21 cellular contexts compared by ENCODE assay signal in the genomic region with DNA sequence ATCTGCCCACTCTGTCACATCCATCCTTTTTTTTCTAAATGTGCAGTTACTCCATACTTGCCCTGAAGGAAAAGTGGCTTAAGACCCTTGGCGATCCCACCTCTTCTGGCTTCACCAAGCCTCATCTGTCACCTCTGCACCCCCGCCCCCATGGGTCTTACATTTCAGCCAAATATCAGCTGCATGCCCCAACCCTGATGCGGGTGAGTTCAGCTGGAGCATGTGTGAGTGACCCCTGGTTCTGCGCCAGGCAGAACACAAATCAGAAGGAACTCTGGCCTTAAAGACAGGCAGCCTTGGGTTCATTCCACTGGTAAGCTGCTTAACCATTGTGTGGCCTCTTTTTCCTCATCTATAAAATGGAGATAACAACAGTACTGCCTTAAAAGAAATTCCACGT.
"Had no signal": no experiment of that assay in that cellular context is flagged by ENCODE, and none has a peak within 500 bp of the region (broad histone marks: within the 10 kb centered on the region; RNA-seq: fewer than 3 reads in every experiment).

No MANE protein-coding gene starts in this region.

- H3K9me3 ChIP-seq: colonic mucosa, esophagus squamous epithelium, gastrocnemius medialis, heart right ventricle, left lung, lower lobe of right lung, mucosa of descending colon had no signal

- H3K27me3 ChIP-seq: colonic mucosa, esophagus squamous epithelium, gastrocnemius medialis, heart right ventricle, left lung had no signal

- H3K36me3 ChIP-seq: colonic mucosa, esophagus squamous epithelium, gastrocnemius medialis, heart right ventricle, left lung, lower lobe of right lung had no signal

- H3K4me3 Mint-ChIP-seq: dendritic cell treated with granulocyte-macrophage colony-stimulating factor and Interleukin-4, amounts not matched to agents 40 ng/mL and 50 ng/mL, for 4 days; effector memory CD8-positive, alpha-beta T cell; endodermal cell; mesothelial cell of epicardium had no signal

- H3K9me3 Mint-ChIP-seq: dendritic cell treated with granulocyte-macrophage colony-stimulating factor and Interleukin-4, amounts not matched to agents 40 ng/mL and 50 ng/mL, for 4 days; effector memory CD8-positive, alpha-beta T cell; endodermal cell; mesothelial cell of epicardium had no signal

- H3K27ac ChIP-seq: colonic mucosa, epithelial cell of prostate, esophagus squamous epithelium, gastrocnemius medialis, heart right ventricle, left lung, lower lobe of right lung had no signal

- H3K27ac Mint-ChIP-seq: dendritic cell treated with granulocyte-macrophage colony-stimulating factor and Interleukin-4, amounts not matched to agents 40 ng/mL and 50 ng/mL, for 4 days; effector memory CD8-positive, alpha-beta T cell; endodermal cell; mesothelial cell of epicardium had no signal

- ATAC-seq: effector memory CD8-positive, alpha-beta T cell; esophagus mucosa; gastrocnemius medialis; heart right ventricle; left colon; left lung; lower lobe of right lung; mucosa of descending colon had no signal

- H3K4me3 ChIP-seq: colonic mucosa, esophagus squamous epithelium, gastrocnemius medialis, heart right ventricle, left lung, lower lobe of right lung, mucosa of descending colon had no signal

- DNase-seq: colonic mucosa; cortex of kidney; effector CD8-positive, alpha-beta T cell; effector memory CD8-positive, alpha-beta T cell; endodermal cell; erythroblast; esophagus squamous epithelium; foreskin melanocyte; gastrocnemius medialis; glutamatergic neuron; heart right ventricle; kidney glomerular epithelial cell; left colon; left lung; lower lobe of right lung; mesenchymal stem cell; mucosa of descending colon had no signal

- H3K4me1 ChIP-seq: colonic mucosa, heart right ventricle, left lung, lower lobe of right lung had no signal
